ENCODE assay signal across 8 cellular contexts in the genomic region with DNA sequence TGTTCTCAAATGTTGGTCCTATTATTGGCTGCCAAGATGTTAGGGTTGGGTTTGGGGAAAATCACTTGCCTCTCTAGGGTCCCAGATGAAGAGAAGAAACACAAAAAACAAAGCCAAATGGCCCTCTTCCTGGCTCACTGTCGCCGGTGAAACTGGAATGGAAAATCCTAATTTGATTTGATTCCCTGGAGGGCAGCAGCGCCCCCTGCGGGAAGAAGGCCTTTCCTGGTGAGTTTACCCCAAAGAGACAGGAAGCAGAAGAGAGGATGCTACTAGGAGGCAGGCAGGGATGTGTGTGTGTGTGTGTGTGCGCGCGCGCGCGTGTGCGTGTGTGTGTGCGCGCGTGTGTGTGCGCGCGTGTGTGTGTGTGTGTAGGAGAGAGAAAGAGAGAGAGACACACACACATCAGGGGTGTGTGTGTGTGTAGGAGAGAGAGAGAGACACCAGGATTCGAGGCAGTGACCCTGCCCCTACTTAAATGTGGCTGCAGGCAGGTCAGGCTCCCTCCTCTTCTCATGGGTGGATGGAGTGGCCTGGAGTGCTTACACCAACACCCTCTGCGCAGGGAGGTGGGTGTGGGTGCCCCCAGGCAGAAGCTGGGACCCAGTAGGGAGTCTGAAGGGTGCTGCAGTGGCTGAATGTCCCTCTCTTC. TPM values are rescaled to one million over a fixed set of nuclear protein-coding genes. Genes with fewer than 3 reads are reported as not detected.
DNase-seq lines count a peak whose midpoint lies in the region; ATAC-seq and TF ChIP-seq lines count a peak whose summit lies in the region.

No MANE protein-coding gene starts in this region.

- peak; percentile 42 for ATAC-seq in central memory CD8-positive, alpha-beta T cell (replicated peaks; ENCODE audit: extremely low read depth, poor library complexity, severe bottlenecking)
- no peak for ATAC-seq in HG03432 (IDR thresholded peaks at IDR 0.05; ENCODE audit: unreplicated experiment)

- no peaks in the 10 kb centered on the region for H3K27me3 Mint-ChIP-seq in central memory CD8-positive, alpha-beta T cell

- H3K4me1 Mint-ChIP-seq in central memory CD8-positive, alpha-beta T cell: peaks cover 36% of the 10 kb centered on the region

- H3K27ac ChIP-seq in A673 (ENCODE audit: low read depth, low read length, poor library complexity, severe bottlenecking): no peak overlapping the region

- no peaks in the 10 kb centered on the region for H3K9me3 ChIP-seq in A673 (ENCODE audit: low read depth, low read length, poor library complexity, severe bottlenecking)

- peak; percentile 87 for DNase-seq in A673 (ENCODE audit: low spot score)
- peak; percentile 88 for DNase-seq in H7
- DNase-seq in NCI-H446 treated with DMSO at 0.1 percent for 48 hours (lab: John Stamatoyannopoulos, UW): peak; percentile 72
- DNase-seq in activated CD4-positive, alpha-beta T cell treated with anti-CD3 and anti-CD28 coated beads for 1 hour: peak; percentile 71
- DNase-seq in central memory CD8-positive, alpha-beta T cell (ENCODE audit: low spot score in 2 of 2): peak; percentile 64
- peak; percentile 92 for DNase-seq in left kidney (ENCODE audit: low read depth, low spot score)
- peak; percentile 89 for DNase-seq in stimulated activated CD4-positive, alpha-beta T cell treated with anti-CD3 and anti-CD28 coated beads, Interleukin-4, amount 100 ng/mL, for 24 hours

- no TSS peak for BruUV-seq in A673 (replicated peaks; lab: Mats Ljungman, UMichigan)

- H3K27me3 ChIP-seq in A673 (replicated peaks; ENCODE audit: insufficient read depth, low read depth, low read length, poor library complexity) (no peaks in the 10 kb centered on the region), H7 (ENCODE audit: control insufficient read depth, insufficient read depth, low read length) (peaks cover 1% of the 10 kb centered on the region)

- peak overlapping the region; percentile 78 for H3K27ac Mint-ChIP-seq in central memory CD8-positive, alpha-beta T cell (ENCODE audit: low read depth)

- peaks cover 10% of the 10 kb centered on the region for H3K36me3 Mint-ChIP-seq in central memory CD8-positive, alpha-beta T cell (ENCODE audit: insufficient read depth)

- H3K9me3 Mint-ChIP-seq in central memory CD8-positive, alpha-beta T cell: no peaks in the 10 kb centered on the region

- POLR2A ChIA-PET in A673 (lab: Charles Lee; ENCODE audit: low non-redundant PET): no interaction called here

- H3K4me1 ChIP-seq in A673 (ENCODE audit: insufficient read depth, low read length, poor library complexity, severe bottlenecking): peaks cover 6% of the 10 kb centered on the region

- H3K4me3 ChIP-seq in A673 (ENCODE audit: low read depth, low read length, poor library complexity, severe bottlenecking): no peak overlapping the region
- no peak overlapping the region for H3K4me3 ChIP-seq in H7 (ENCODE audit: insufficient read depth, low read depth, low read length)

- peak overlapping the region; percentile 50 for H3K4me3 Mint-ChIP-seq in central memory CD8-positive, alpha-beta T cell

- intact Hi-C loops in A673 (cut with micrococcal nuclease; ENCODE audit: unreplicated experiment): no loop called here

- peak; percentile 92 for TF ChIP-seq CTCF in A673 (conservative IDR thresholded peaks at IDR 0.05; ENCODE audit: low read depth, low read length)

- CTCF ChIA-PET in A673 (lab: Charles Lee): interaction anchor here (0.7 to 1.3 kb wide), 2 partner anchors 14 to 362 kb away, joined by 3 read pairs; no protein-coding TSS in a partner anchor

- no peaks in the 10 kb centered on the region for H3K36me3 ChIP-seq in A673 (ENCODE audit: insufficient read depth, low read length, poor library complexity, severe bottlenecking)
- no peaks in the 10 kb centered on the region for H3K36me3 ChIP-seq in H7 (replicated peaks; ENCODE audit: control insufficient read depth, insufficient read depth, low read length)

RNA-seq across cellular contexts. Expression of a gene that starts 3.1 kb away (rescaled TPM):
- 50.4 and 61.5 TPM in 2 replicates for total RNA-seq in A673 (2021)
- total RNA-seq in H7 (2014; rRNA removed; shearing (Covaris generic)): 108 and 139 TPM in 2 replicates

RNA-seq across cellular contexts. Expression of a gene that starts 22.8 kb away (rescaled TPM):
- 45.0 and 51.6 TPM in 2 replicates for total RNA-seq in A673 (2021)
- 36.8 and 38.8 TPM in 2 replicates for total RNA-seq in H7 (2014; rRNA removed; shearing (Covaris generic))
